18 cellular contexts compared by ENCODE assay signal in the genomic region with DNA sequence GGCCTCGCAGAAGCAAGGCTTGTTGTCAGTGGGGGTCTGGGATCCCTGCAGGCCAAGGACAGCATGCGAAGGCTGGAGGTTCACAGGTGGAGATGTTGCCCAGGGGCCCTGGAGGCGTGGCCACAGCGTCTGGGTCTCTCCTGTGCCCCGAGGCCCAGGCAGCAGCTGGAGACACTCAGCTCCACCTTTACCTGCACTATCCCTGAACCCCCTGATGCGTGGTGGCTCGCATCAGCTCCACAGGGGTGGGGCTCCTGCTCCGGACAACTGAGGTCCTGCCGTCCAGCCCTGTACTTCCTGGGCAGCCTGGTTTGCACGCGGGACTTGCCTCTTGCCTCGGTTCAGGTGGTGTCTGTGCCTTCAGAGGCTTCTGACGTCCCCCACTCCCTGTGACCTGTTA. TPM values are rescaled to one million over a fixed set of nuclear protein-coding genes. Genes with fewer than 3 reads are reported as not detected.
DNase-seq lines count a peak whose midpoint lies in the region; ATAC-seq and TF ChIP-seq lines count a peak whose summit lies in the region.
"Had no signal": no experiment of that assay in that cellular context is flagged by ENCODE, and none has a peak within 500 bp of the region (broad histone marks: within the 10 kb centered on the region; RNA-seq: fewer than 3 reads in every experiment).

No MANE protein-coding gene starts in this region.

- no peaks in the 10 kb centered on the region for H3K9me3 Mint-ChIP-seq in osteocyte (ENCODE audit: unreplicated experiment)
- H3K9me3 Mint-ChIP-seq: CD4-positive, alpha-beta T cell had no signal

- no peaks in the 10 kb centered on the region for H3K9me3 ChIP-seq in right atrium auricular region
- H3K9me3 ChIP-seq: A549, Caco-2, HAP-1 had no signal

- no peaks in the 10 kb centered on the region for H3K27me3 Mint-ChIP-seq in osteocyte (ENCODE audit: unreplicated experiment)
- H3K27me3 Mint-ChIP-seq: CD4-positive, alpha-beta T cell had no signal

- H3K4me1 Mint-ChIP-seq in osteocyte (ENCODE audit: unreplicated experiment), result peaks cover 5% of the 10 kb centered on the region

- no peaks in the 10 kb centered on the region for H3K36me3 ChIP-seq in right atrium auricular region
- H3K36me3 ChIP-seq: HAP-1 had no signal

- H3K36me3 Mint-ChIP-seq in osteocyte (ENCODE audit: unreplicated experiment), result no peaks in the 10 kb centered on the region

- no peak for ATAC-seq in Right ventricle myocardium superior (ENCODE audit: poor library complexity)
- no peak for ATAC-seq in activated CD4-positive, CD25-positive, alpha-beta regulatory T cell treated with anti-CD3 and anti-CD28 coated beads, Interleukin-2, amount 50 U/mL, for 24 hours
- ATAC-seq: A549, HepG2 had no signal

- H3K4me3 Mint-ChIP-seq in osteocyte (ENCODE audit: unreplicated experiment), result no peak overlapping the region
- H3K4me3 Mint-ChIP-seq: CD4-positive, alpha-beta T cell had no signal

- intact Hi-C loops in Right ventricle myocardium superior (cut with DNase I), result no loop called here

- H3K4me3 ChIP-seq in right atrium auricular region, result no peak overlapping the region
- H3K4me3 ChIP-seq in coronary artery, result no peak overlapping the region
- H3K4me3 ChIP-seq: A549, HAP-1 had no signal

- H3K27ac Mint-ChIP-seq in osteocyte (ENCODE audit: unreplicated experiment), result no peak overlapping the region
- H3K27ac Mint-ChIP-seq: CD4-positive, alpha-beta T cell had no signal

- no peaks in the 10 kb centered on the region for H3K27me3 ChIP-seq in right atrium auricular region

- TF ChIP-seq CTCF in right atrium auricular region (IDR thresholded peaks at IDR 0.05), result no peak
- TF ChIP-seq CTCF in osteocyte (IDR thresholded peaks at IDR 0.05), result no peak
- no peak for TF ChIP-seq CTCF in coronary artery (IDR thresholded peaks at IDR 0.05)

- DNase-seq in NCI-H146 (lab: John Stamatoyannopoulos, UW), result peak; percentile 11
- DNase-seq in NCI-H146 treated with DMSO at 0.1 percent for 48 hours (lab: John Stamatoyannopoulos, UW; ENCODE audit: unreplicated experiment), result no peak
- peak; percentile 52 for DNase-seq in right atrium auricular region (ENCODE audit: low spot score)
- no peak for DNase-seq in Right ventricle myocardium superior
- DNase-seq in osteocyte (ENCODE audit: extremely low spot score, unreplicated experiment), result peak; percentile 80
- no peak for DNase-seq in coronary artery (ENCODE audit: low spot score)
- DNase-seq in NCI-H1694 treated with DMSO at 0.1 percent for 48 hours (lab: John Stamatoyannopoulos, UW), result no peak
- DNase-seq: AML-193, GDM1, GOT3 had no signal

- H3K4me1 ChIP-seq in right atrium auricular region, result peaks cover 0 to 25% of the 10 kb centered on the region in 2 donors
- H3K4me1 ChIP-seq: A549, Caco-2, HAP-1 had no signal

- H3K27ac ChIP-seq in right atrium auricular region (no peak overlapping the region), coronary artery (no peak overlapping the region)
- H3K27ac ChIP-seq: 22Rv1, A549, C4-2B had no signal

RNA-seq across cellular contexts. Expression of a gene that starts 54.6 kb away (rescaled TPM):
- total RNA-seq in right atrium auricular region (10 to 100 TPM; 56.1 to 56.5 TPM), Right ventricle myocardium superior (52.7 TPM), osteocyte (48.8 and 49.9 TPM in 2 replicates)

Comparison
In these comparisons a context has a peak if more than half of its experiments do, and no peak if none do; other contexts are left out.
1. DNase-seq: peak in NCI-H146 (single experiment), right atrium auricular region (single experiment) and osteocyte (single experiment); none in NCI-H146 treated with DMSO at 0.1 percent for 48 hours (single experiment), Right ventricle myocardium superior (single experiment), coronary artery (single experiment) and NCI-H1694 treated with DMSO at 0.1 percent for 48 hours (single experiment).